Comparison of ENCODE assay signal across 28 cellular contexts in the genomic region with DNA sequence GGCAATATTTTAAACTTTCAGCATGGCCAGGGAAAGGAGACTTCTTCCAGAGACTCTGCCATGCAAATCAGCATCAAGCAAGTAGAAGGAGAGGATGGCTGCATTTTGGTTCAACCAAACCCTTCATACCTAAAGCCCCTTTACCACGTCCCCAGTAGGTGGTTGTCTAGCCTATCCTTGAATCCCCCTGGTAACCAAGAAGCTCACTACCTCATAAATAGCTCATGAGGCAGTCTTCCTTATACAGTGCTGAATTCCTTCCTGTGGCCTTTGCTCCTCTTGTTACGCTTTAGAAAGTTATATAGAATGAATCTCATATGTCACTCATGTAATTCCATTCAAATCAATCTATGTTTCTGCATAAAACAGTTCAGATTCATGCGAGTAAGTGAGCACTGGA.
DNase-seq lines count a peak whose midpoint lies in the region; ATAC-seq, FAIRE-seq and TF ChIP-seq lines count a peak whose summit lies in the region.
"Had no signal": no experiment of that assay in that cellular context is flagged by ENCODE, and none has a peak within 500 bp of the region (broad histone marks: within the 10 kb centered on the region; RNA-seq: fewer than 3 reads in every experiment).

No MANE protein-coding gene starts in this region.

- H3K4me1 Mint-ChIP-seq in GM23338 (no peaks in the 10 kb centered on the region), T-cell (no peaks in the 10 kb centered on the region)
- H3K4me1 Mint-ChIP-seq: CD14-positive monocyte; CD4-positive, alpha-beta memory T cell; CD4-positive, CD25-positive, alpha-beta regulatory T cell; CD8-positive, alpha-beta memory T cell had no signal

- no peaks in the 10 kb centered on the region for H3K23me2 ChIP-seq in H1 (ENCODE audit: low read depth, low read length)

- H2BK5ac ChIP-seq in H1 (ENCODE audit: low read depth, low read length): no peak overlapping the region

- no peaks in the 10 kb centered on the region for H3K79me2 ChIP-seq in GM23338 (replicated peaks; ENCODE audit: insufficient read depth)
- no peaks in the 10 kb centered on the region for H3K79me2 ChIP-seq in H1 (ENCODE audit: control insufficient read depth in 1 of 2, insufficient read depth in 2 of 2, low read length in 2 of 2)
- no peaks in the 10 kb centered on the region for H3K79me2 ChIP-seq in Karpas-422 (ENCODE audit: low read length)

- TF ChIP-seq POLR2A in H1 (IDR thresholded peaks at IDR 0.05; ENCODE audit: control extremely low read depth in 1 of 2, low read depth in 2 of 2, low read length in 2 of 2): no peak

- WGBS in H1 (ENCODE audit: extremely low coverage in 1 of 2, insufficient coverage in 1 of 2, insufficient read length in 1 of 2, insufficient replicate concordance in 2 of 2, low coverage in 1 of 2, low lambda C conversion rate in 2 of 2, missing lambda C conversion rate in 1 of 2), 2 experiments: 91% methylated on average over 3 of the region's 3 CpGs; no CpG with 5 or more reads in 1 of the 2 experiments
- 29 to 41% (median 39%) methylated on average over 3 of the region's 3 CpGs for WGBS in psoas muscle, 3 donors

- H3K23ac ChIP-seq in H1 (ENCODE audit: insufficient read length): no peak overlapping the region

- H3K79me1 ChIP-seq in H1 (ENCODE audit: low read depth, low read length): no peaks in the 10 kb centered on the region

- no peak overlapping the region for H3K4ac ChIP-seq in H1 (replicated peaks; ENCODE audit: insufficient read length, low read depth, low read length)

- no peak overlapping the region for H2BK15ac ChIP-seq in H1 (ENCODE audit: low read length)

- FAIRE-seq in H1 (lab: Jason Lieb, UNC): no peak
- FAIRE-seq: A204.1, GM12878, GM12892, GM18507 had no signal

- H4K91ac ChIP-seq in H1 (replicated peaks; ENCODE audit: insufficient read length, low read length): no peak overlapping the region

- H4K20me1 ChIP-seq in GM23338 (replicated peaks; ENCODE audit: insufficient read depth) (no peaks in the 10 kb centered on the region), H1 (replicated peaks in 1 of 2; ENCODE audit: control insufficient read depth in 1 of 2, insufficient read depth in 2 of 2, low read length in 2 of 2) (no peaks in the 10 kb centered on the region), Karpas-422 (ENCODE audit: insufficient read depth, low read depth, low read length) (no peaks in the 10 kb centered on the region)
- H4K20me1 ChIP-seq: BLaER1 had no signal

- H3K27me3 Mint-ChIP-seq in GM23338 (ENCODE audit: insufficient read depth, low read depth, poor library complexity) (no peaks in the 10 kb centered on the region), T-cell (peaks cover 1 to 4% of the 10 kb centered on the region in 2 donors)

- H3K27me3 ChIP-seq in GM23338 (ENCODE audit: insufficient read depth) (no peaks in the 10 kb centered on the region), H1 (replicated peaks in 1 of 4; ENCODE audit: control insufficient read depth in 3 of 4, extremely low read depth in 1 of 4, insufficient read depth in 3 of 4, low read length in 3 of 4) (peaks cover 0 to 1% (median 0%) of the 10 kb centered on the region in 4 experiments; a peak in 2 of 7 replicates), psoas muscle (ENCODE audit: insufficient read depth in 3 of 3, low read length in 2 of 3) (no peaks in the 10 kb centered on the region), skeletal muscle tissue (ENCODE audit: control insufficient read depth in 3 of 3, insufficient read depth in 3 of 3, low read length in 3 of 3) (no peaks in the 10 kb centered on the region), Karpas-422 (ENCODE audit: low read length) (no peaks in the 10 kb centered on the region)
- H3K27me3 ChIP-seq: BE2C, BLaER1 had no signal

- H3F3A ChIP-seq in GM23338 (replicated peaks; ENCODE audit: low read depth): no peaks in the 10 kb centered on the region

- H3K27ac ChIP-seq in GM23338 (ENCODE audit: low read depth) (no peak overlapping the region), H1 (ENCODE audit: low read depth, low read length) (no peak overlapping the region), psoas muscle (peak overlapping the region; percentile 81), skeletal muscle tissue (ENCODE audit: low read depth, low read length) (peak overlapping the region; percentile 80), Karpas-422 (ENCODE audit: low read length) (no peak overlapping the region)
- H3K27ac ChIP-seq: BLaER1 had no signal

- H3K9ac ChIP-seq in H1 (replicated peaks in 1 of 4; ENCODE audit: extremely low read depth in 1 of 4, low read depth in 3 of 4, low read length in 3 of 4): no peak overlapping the region
- peak overlapping the region; percentile 51 to 69 (median 69) for H3K9ac ChIP-seq in skeletal muscle tissue (ENCODE audit: low read depth in 1 of 3, low read length in 3 of 3)
- H3K9ac ChIP-seq in Karpas-422 (ENCODE audit: low read length): no peak overlapping the region
- H3K9ac ChIP-seq: BLaER1 had no signal

- no peak overlapping the region for H3K4me2 ChIP-seq in GM23338
- H3K4me2 ChIP-seq in H1 (ENCODE audit: insufficient read depth in 1 of 2, low read depth in 2 of 2, low read length in 2 of 2): no peak overlapping the region
- H3K4me2 ChIP-seq in Karpas-422 (ENCODE audit: low read depth, low read length, poor library complexity, severe bottlenecking): no peak overlapping the region
- H3K4me2 ChIP-seq: BLaER1 had no signal

- H3K27ac Mint-ChIP-seq in GM23338 (no peak overlapping the region), T-cell (no peak overlapping the region)
- H3K27ac Mint-ChIP-seq: CD14-positive monocyte; CD4-positive, alpha-beta memory T cell; CD4-positive, CD25-positive, alpha-beta regulatory T cell; CD8-positive, alpha-beta memory T cell had no signal

- H3K36me3 ChIP-seq in GM23338 (ENCODE audit: insufficient read depth) (no peaks in the 10 kb centered on the region; the same call in 1 of the 2 replicates), H1 (ENCODE audit: control insufficient read depth in 2 of 4, insufficient read depth in 4 of 4, low read length in 3 of 4) (no peaks in the 10 kb centered on the region; a peak in 1 of 8 replicates), psoas muscle (ENCODE audit: insufficient read depth in 1 of 2, low read depth in 1 of 2) (no peaks in the 10 kb centered on the region), skeletal muscle tissue (ENCODE audit: control insufficient read depth in 3 of 3, insufficient read depth in 3 of 3, low read length in 3 of 3) (no peaks in the 10 kb centered on the region), Karpas-422 (ENCODE audit: insufficient read depth, low read length) (no peaks in the 10 kb centered on the region)
- H3K36me3 ChIP-seq: BE2C, BLaER1 had no signal

- H3K4me3 Mint-ChIP-seq in GM23338: no peak overlapping the region
- H3K4me3 Mint-ChIP-seq in T-cell: no peak overlapping the region
- H3K4me3 Mint-ChIP-seq: CD14-positive monocyte; CD4-positive, alpha-beta memory T cell; CD4-positive, CD25-positive, alpha-beta regulatory T cell; CD8-positive, alpha-beta memory T cell had no signal

- H3K4me3 ChIP-seq in GM23338 (no peak overlapping the region), H1 (ENCODE audit: extremely low read depth in 1 of 4, insufficient read depth in 2 of 4, low read depth in 3 of 4, low read length in 4 of 4) (no peak overlapping the region), psoas muscle (no peak overlapping the region), skeletal muscle tissue (ENCODE audit: low read length in 3 of 3) (peak overlapping the region in 2 of 3 donors; percentile 31 to 49), Karpas-422 (ENCODE audit: low read length) (no peak overlapping the region)
- H3K4me3 ChIP-seq: BLaER1, GM12878 had no signal

- no peak for TF ChIP-seq CTCF in GM23338 (conservative IDR thresholded peaks at IDR 0.05; ENCODE audit: low read depth in 2 of 2)
- TF ChIP-seq CTCF in H1 (IDR thresholded peaks at IDR 0.05; ENCODE audit: control extremely low read depth in 1 of 3, insufficient read depth in 1 of 3, low read depth in 1 of 3, low read length in 3 of 3): no peak
- TF ChIP-seq CTCF in psoas muscle (IDR thresholded peaks at IDR 0.05): no peak

- TF ChIP-seq EP300 in H1 (IDR thresholded peaks at IDR 0.05; ENCODE audit: borderline replicate concordance in 1 of 2, low read depth in 2 of 2, low read length in 2 of 2): no peak

- no peak overlapping the region for H2BK120ac ChIP-seq in H1 (replicated peaks; ENCODE audit: low read depth, low read length)

- H3K36me3 Mint-ChIP-seq in GM23338 (ENCODE audit: low read depth): peaks cover 16% of the 10 kb centered on the region
- no peaks in the 10 kb centered on the region for H3K36me3 Mint-ChIP-seq in T-cell
- H3K36me3 Mint-ChIP-seq: CD14-positive monocyte; CD4-positive, alpha-beta memory T cell; CD4-positive, CD25-positive, alpha-beta regulatory T cell; CD8-positive, alpha-beta memory T cell had no signal

- intact Hi-C loops in psoas muscle (cut with DNase I): loop anchor here (5.0 to 10.0 kb wide), 4 partner anchors 57 to 352 kb away; no protein-coding TSS in a partner anchor

- peak overlapping the region; percentile 72 for H2AFZ ChIP-seq in GM23338
- H2AFZ ChIP-seq in H1 (ENCODE audit: low read length): no peak overlapping the region; the same call in 1 of the 2 replicates
- H2AFZ ChIP-seq in Karpas-422 (ENCODE audit: low read length): no peak overlapping the region

- DNase-seq in GM23338 (ENCODE audit: low spot score) (no peak), H1 (ENCODE audit: low read depth in 1 of 2, low spot score in 2 of 2) (no peak), psoas muscle (no peak), NCI-H82 (lab: John Stamatoyannopoulos, UW) (no peak), T-cell (no peak), Karpas-422 (no peak)
- DNase-seq: 8988T; ACHN; BE2C; C1 segment of cervical spinal cord; CD4-positive, alpha-beta memory T cell; CD4-positive, CD25-positive, alpha-beta regulatory T cell; CD8-positive, alpha-beta memory T cell; COR-L47; DMS 273 treated with DMSO at 0.1 percent for 48 hours; DMS153; DMS53; DMS79; DND-41; EL; GDM1 had no signal

- H3K56ac ChIP-seq in H1 (replicated peaks; ENCODE audit: insufficient read length, low read depth, low read length): no peak overlapping the region

- ATAC-seq in GM23338 (no peak), psoas muscle (peak; percentile 45 to 71 (median 60)), T-cell (replicated peaks in 1 of 4) (no peak)
- ATAC-seq: GM12878 had no signal

- no peak overlapping the region for H3K18ac ChIP-seq in H1 (ENCODE audit: extremely low read depth, low read length)

- 0 out of 2 replicates have a peak overlapping the region, but pooled peaks have one; percentile 38 for H2BK20ac ChIP-seq in H1 (ENCODE audit: low read length)

- H3K4me1 ChIP-seq in GM23338 (ENCODE audit: insufficient read depth) (no peaks in the 10 kb centered on the region), H1 (replicated peaks in 1 of 4; ENCODE audit: control insufficient read depth in 3 of 4, insufficient read depth in 4 of 4, low read length in 3 of 4) (no peaks in the 10 kb centered on the region; a peak in 2 of 7 replicates), psoas muscle (peaks cover 44% of the 10 kb centered on the region), skeletal muscle tissue (ENCODE audit: control insufficient read depth in 3 of 3, insufficient read depth in 3 of 3, low read length in 3 of 3) (peaks cover 33 to 38% (median 35%) of the 10 kb centered on the region in 3 donors), Karpas-422 (ENCODE audit: low read length) (no peaks in the 10 kb centered on the region)
- H3K4me1 ChIP-seq: BE2C, BLaER1 had no signal

- TF ChIP-seq RAD21 in H1 (IDR thresholded peaks at IDR 0.05 in 1 of 2, conservative IDR thresholded peaks at IDR 0.05 in 1 of 2; ENCODE audit: low read depth in 2 of 2, low read length in 2 of 2): no peak

- POLR2A ChIA-PET in H1 (lab: Charles Lee; ENCODE audit: partially characterized antibody) (no interaction called here), T-cell (lab: Charles Lee) (no interaction called here)

- H2AK5ac ChIP-seq in H1 (ENCODE audit: low read depth, low read length): no peak overlapping the region

- H3K9me2 ChIP-seq in GM23338 (ENCODE audit: insufficient read depth) (0 out of 2 replicates have a peak, but pooled peaks cover 3% of the 10 kb centered on the region), Karpas-422 (replicated peaks; ENCODE audit: insufficient read depth, low read length) (no peaks in the 10 kb centered on the region)

- CTCF ChIA-PET in H1 (lab: Charles Lee; ENCODE audit: partially characterized antibody) (interaction anchor here (1.0 kb wide), 1 partner anchor 80 kb away, joined by 3 read pairs; no protein-coding TSS in a partner anchor), T-cell (lab: Charles Lee) (interaction anchor here in 1 of 2 donors (0.5 kb wide), 1 partner anchor 165 kb away, joined by 3 read pairs; no protein-coding TSS in a partner anchor)

- peaks cover 12% of the 10 kb centered on the region for H3K9me3 Mint-ChIP-seq in GM23338
- peaks cover 0 to 5% (median 0%) of the 10 kb centered on the region in 3 donors for H3K9me3 Mint-ChIP-seq in T-cell

- no peak overlapping the region for H4K8ac ChIP-seq in H1 (ENCODE audit: extremely low read depth, insufficient read depth, low read length)

- H2BK12ac ChIP-seq in H1 (ENCODE audit: low read depth, low read length): no peak overlapping the region

- no peak overlapping the region for H3K14ac ChIP-seq in H1 (ENCODE audit: insufficient read length)

- H3K9me3 ChIP-seq in H1 (ENCODE audit: insufficient read depth in 2 of 2, low read depth in 1 of 2, low read length in 1 of 2): no peaks in the 10 kb centered on the region
- peaks cover 12% of the 10 kb centered on the region for H3K9me3 ChIP-seq in psoas muscle
- H3K9me3 ChIP-seq in skeletal muscle tissue (ENCODE audit: control insufficient read depth in 3 of 3, low read length in 3 of 3): no peaks in the 10 kb centered on the region
- no peaks in the 10 kb centered on the region for H3K9me3 ChIP-seq in Karpas-422 (ENCODE audit: low read length)
- H3K9me3 ChIP-seq: BE2C, BLaER1 had no signal

- no peak overlapping the region for H4K5ac ChIP-seq in H1 (ENCODE audit: insufficient read length, low read depth, low read length)

Comparison
In these comparisons a context has a peak if more than half of its experiments do, and no peak if none do; other contexts are left out.
1. ATAC-seq: peak in psoas muscle (4 of 4); none in GM23338 (single experiment) and T-cell (0 of 4).
2. H3K27ac ChIP-seq: peak in psoas muscle (single experiment) and skeletal muscle tissue (single experiment); none in GM23338 (single experiment), H1 (single experiment) and Karpas-422 (single experiment).
3. H3K4me3 ChIP-seq: peak in skeletal muscle tissue (2 of 3); none in GM23338 (single experiment), H1 (0 of 4), psoas muscle (single experiment) and Karpas-422 (single experiment).
4. H3K9ac ChIP-seq: peak in skeletal muscle tissue (3 of 3); none in H1 (0 of 4) and Karpas-422 (single experiment).